In the genomic region with DNA sequence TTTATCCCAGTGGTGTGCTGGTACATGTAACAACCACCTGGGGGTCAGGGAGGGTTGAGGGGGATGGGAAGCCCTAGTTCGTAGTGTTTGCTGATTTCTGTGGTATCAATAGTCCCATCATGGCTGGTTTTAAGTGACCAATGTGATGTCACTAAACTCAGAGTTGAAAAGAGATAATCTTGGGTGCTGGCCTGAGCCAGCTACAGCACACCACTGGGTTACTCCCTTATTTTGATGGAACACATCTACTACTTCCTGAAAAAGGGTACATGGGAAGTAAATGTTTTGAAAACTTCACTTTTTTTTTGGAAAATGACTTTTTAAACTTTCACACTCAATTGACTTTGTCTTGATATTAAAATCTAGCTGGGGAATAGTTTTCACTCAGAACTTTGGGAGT, we compare ENCODE assay signal across 18 cellular contexts.
DNase-seq lines count a peak whose midpoint lies in the region; ATAC-seq and TF ChIP-seq lines count a peak whose summit lies in the region.
"Had no signal": no experiment of that assay in that cellular context is flagged by ENCODE, and none has a peak within 500 bp of the region (broad histone marks: within the 10 kb centered on the region; RNA-seq: fewer than 3 reads in every experiment).

No MANE protein-coding gene starts in this region.

- TF ChIP-seq CTCF in DOHH2 (IDR thresholded peaks at IDR 0.05; ENCODE audit: low read depth, low read length, poor library complexity, severe bottlenecking) (no peak), activated B cell treated with CpG ODN at 0.5 μM for 24 hours (IDR thresholded peaks at IDR 0.05) (no peak), dorsolateral prefrontal cortex (IDR thresholded peaks at IDR 0.05 in 54 of 56, conservative IDR thresholded peaks at IDR 0.05 in 2 of 56; ENCODE audit: low read depth in 1 of 56, partially characterized antibody in 56 of 56) (no peak)

- peak overlapping the region; percentile 87; the same call in 1 of the 2 replicates for H3K4me2 ChIP-seq in DOHH2 (ENCODE audit: low read length)
- H3K4me2 ChIP-seq: PC-9 had no signal

- no peaks in the 10 kb centered on the region for H4K20me1 ChIP-seq in DOHH2 (ENCODE audit: control insufficient read depth, insufficient read depth, low read depth, low read length)

- H3K4me1 ChIP-seq in DOHH2 (ENCODE audit: control insufficient read depth, low read length): peaks cover 55% of the 10 kb centered on the region

- H3K27me3 Mint-ChIP-seq in activated naive CD4-positive, alpha-beta T cell treated with anti-CD3 and anti-CD28 coated beads, Interleukin-2, amount 50 U/mL, for 24 hours: no peaks in the 10 kb centered on the region
- H3K27me3 Mint-ChIP-seq in activated naive CD4-positive, alpha-beta T cell treated with anti-CD3 and anti-CD28 coated beads for 36 hours (ENCODE audit: low read depth): no peaks in the 10 kb centered on the region
- H3K27me3 Mint-ChIP-seq in activated B cell treated with CpG ODN at 0.5 μM for 24 hours: no peaks in the 10 kb centered on the region
- H3K27me3 Mint-ChIP-seq in stimulated activated memory B cell treated with anti-CD40 and anti-IgM and Interleukin-4, amounts not matched to agents 10 μg/mL and 1 μg/mL and 100 μg/mL, for 72 hours: no peaks in the 10 kb centered on the region

- peaks cover 24% of the 10 kb centered on the region for H3K4me1 Mint-ChIP-seq in activated naive CD4-positive, alpha-beta T cell treated with anti-CD3 and anti-CD28 coated beads, Interleukin-2, amount 50 U/mL, for 24 hours
- H3K4me1 Mint-ChIP-seq in activated naive CD4-positive, alpha-beta T cell treated with anti-CD3 and anti-CD28 coated beads for 36 hours (ENCODE audit: low read depth): peaks cover 21% of the 10 kb centered on the region
- peaks cover 57% of the 10 kb centered on the region for H3K4me1 Mint-ChIP-seq in activated B cell treated with CpG ODN at 0.5 μM for 24 hours
- peaks cover 45% of the 10 kb centered on the region for H3K4me1 Mint-ChIP-seq in stimulated activated memory B cell treated with anti-CD40 and anti-IgM and Interleukin-4, amounts not matched to agents 10 μg/mL and 1 μg/mL and 100 μg/mL, for 72 hours

- ATAC-seq in activated B cell treated with CpG ODN at 0.5 μM for 24 hours (ENCODE audit: low read depth): no peak
- no peak for ATAC-seq in stimulated activated memory B cell treated with anti-CD40 and anti-IgM and Interleukin-4, amounts not matched to agents 10 μg/mL and 1 μg/mL and 100 μg/mL, for 72 hours

- no peak for DNase-seq in activated naive CD4-positive, alpha-beta T cell treated with anti-CD3 and anti-CD28 coated beads for 36 hours
- DNase-seq in activated B cell treated with CpG ODN at 0.5 μM for 24 hours (no peak), dorsolateral prefrontal cortex (no peak), T-helper 9 cell (no peak), NCI-H774 (lab: John Stamatoyannopoulos, UW) (no peak)
- DNase-seq: 8988T; C1 segment of cervical spinal cord; DMS 273 treated with DMSO at 0.1 percent for 48 hours; KG1; NCI-H1092; NCI-H1694 treated with DMSO at 0.1 percent for 48 hours; NCI-H69; NK-92 treated with Interleukin-12 subunit alpha and Interleukin-12 subunit beta, amount 100 ng/mL, for 24 hours; PC-9 had no signal

- H3K4me3 ChIP-seq in DOHH2 (ENCODE audit: low read length): no peak overlapping the region
- no peak overlapping the region for H3K4me3 ChIP-seq in dorsolateral prefrontal cortex
- H3K4me3 ChIP-seq: PC-9, SK-N-MC had no signal

- H3K4me3 Mint-ChIP-seq in activated naive CD4-positive, alpha-beta T cell treated with anti-CD3 and anti-CD28 coated beads, Interleukin-2, amount 50 U/mL, for 24 hours: no peak overlapping the region
- H3K4me3 Mint-ChIP-seq in activated naive CD4-positive, alpha-beta T cell treated with anti-CD3 and anti-CD28 coated beads for 36 hours: no peak overlapping the region
- no peak overlapping the region for H3K4me3 Mint-ChIP-seq in activated B cell treated with CpG ODN at 0.5 μM for 24 hours
- H3K4me3 Mint-ChIP-seq in stimulated activated memory B cell treated with anti-CD40 and anti-IgM and Interleukin-4, amounts not matched to agents 10 μg/mL and 1 μg/mL and 100 μg/mL, for 72 hours: no peak overlapping the region

- no peaks in the 10 kb centered on the region for H3K9me2 ChIP-seq in DOHH2 (replicated peaks; ENCODE audit: control insufficient read depth, low read length)

- peaks cover 10% of the 10 kb centered on the region for H3K9me3 Mint-ChIP-seq in activated naive CD4-positive, alpha-beta T cell treated with anti-CD3 and anti-CD28 coated beads, Interleukin-2, amount 50 U/mL, for 24 hours
- H3K9me3 Mint-ChIP-seq in activated naive CD4-positive, alpha-beta T cell treated with anti-CD3 and anti-CD28 coated beads for 36 hours: peaks cover 19% of the 10 kb centered on the region
- H3K9me3 Mint-ChIP-seq in activated B cell treated with CpG ODN at 0.5 μM for 24 hours: peaks cover 15% of the 10 kb centered on the region
- H3K9me3 Mint-ChIP-seq in stimulated activated memory B cell treated with anti-CD40 and anti-IgM and Interleukin-4, amounts not matched to agents 10 μg/mL and 1 μg/mL and 100 μg/mL, for 72 hours: peaks cover 2% of the 10 kb centered on the region

- H3K27me3 ChIP-seq in DOHH2 (ENCODE audit: control insufficient read depth, low read length): no peaks in the 10 kb centered on the region
- H3K27me3 ChIP-seq in dorsolateral prefrontal cortex: peaks cover 0 to 4% (median 0%) of the 10 kb centered on the region in 45 donors

- no peaks in the 10 kb centered on the region for H3K79me2 ChIP-seq in DOHH2 (ENCODE audit: control insufficient read depth, low read length)

- CTCF ChIA-PET in activated naive CD4-positive, alpha-beta T cell treated with anti-CD3 and anti-CD28 coated beads for 36 hours (lab: Charles Lee): no interaction called here
- CTCF ChIA-PET in activated B cell treated with CpG ODN at 0.5 μM for 24 hours (lab: Charles Lee): no interaction called here

- H3F3A ChIP-seq in DOHH2 (ENCODE audit: control insufficient read depth, insufficient read depth): peaks cover 14% of the 10 kb centered on the region

- H3K27ac ChIP-seq in DOHH2 (ENCODE audit: low read depth, low read length) (no peak overlapping the region), dorsolateral prefrontal cortex (no peak overlapping the region)
- H3K27ac ChIP-seq: PC-9, SK-N-MC had no signal

- H3K36me3 ChIP-seq in DOHH2 (ENCODE audit: control insufficient read depth, low read length): no peaks in the 10 kb centered on the region

- H3K9me3 ChIP-seq in DOHH2 (ENCODE audit: control insufficient read depth, insufficient read depth, low read length): peaks cover 22% of the 10 kb centered on the region

- peak overlapping the region; percentile 55 for H3K27ac Mint-ChIP-seq in activated naive CD4-positive, alpha-beta T cell treated with anti-CD3 and anti-CD28 coated beads, Interleukin-2, amount 50 U/mL, for 24 hours
- H3K27ac Mint-ChIP-seq in activated naive CD4-positive, alpha-beta T cell treated with anti-CD3 and anti-CD28 coated beads for 36 hours: no peak overlapping the region
- peak overlapping the region; percentile 97 for H3K27ac Mint-ChIP-seq in activated B cell treated with CpG ODN at 0.5 μM for 24 hours
- peak overlapping the region; percentile 97 for H3K27ac Mint-ChIP-seq in stimulated activated memory B cell treated with anti-CD40 and anti-IgM and Interleukin-4, amounts not matched to agents 10 μg/mL and 1 μg/mL and 100 μg/mL, for 72 hours

- POLR2A ChIA-PET in activated B cell treated with CpG ODN at 0.5 μM for 24 hours (lab: Charles Lee): interaction anchor here (3.8 to 6.6 kb wide), 6 partner anchors 19 to 87 kb away, joined by 46 to 248 read pairs (median 114); a partner anchor contains a TSS

- intact Hi-C loops in activated naive CD4-positive, alpha-beta T cell treated with anti-CD3 and anti-CD28 coated beads for 36 hours (cut with micrococcal nuclease): no loop called here
- intact Hi-C loops in activated B cell treated with CpG ODN at 0.5 μM for 24 hours (cut with micrococcal nuclease): loop anchor here (5.0 kb wide), 3 partner anchors 148 to 208 kb away; no protein-coding TSS in a partner anchor
- intact Hi-C loops in dorsolateral prefrontal cortex (cut with DNase I): no loop called here

- H3K36me3 Mint-ChIP-seq in activated naive CD4-positive, alpha-beta T cell treated with anti-CD3 and anti-CD28 coated beads, Interleukin-2, amount 50 U/mL, for 24 hours: peaks cover 11% of the 10 kb centered on the region
- H3K36me3 Mint-ChIP-seq in activated naive CD4-positive, alpha-beta T cell treated with anti-CD3 and anti-CD28 coated beads for 36 hours (ENCODE audit: low read depth): peaks cover 6% of the 10 kb centered on the region
- H3K36me3 Mint-ChIP-seq in activated B cell treated with CpG ODN at 0.5 μM for 24 hours (ENCODE audit: low read depth): peaks cover 4% of the 10 kb centered on the region
- H3K36me3 Mint-ChIP-seq in stimulated activated memory B cell treated with anti-CD40 and anti-IgM and Interleukin-4, amounts not matched to agents 10 μg/mL and 1 μg/mL and 100 μg/mL, for 72 hours: peaks cover 6% of the 10 kb centered on the region
